8 cellular contexts compared by ENCODE assay signal in the genomic region with DNA sequence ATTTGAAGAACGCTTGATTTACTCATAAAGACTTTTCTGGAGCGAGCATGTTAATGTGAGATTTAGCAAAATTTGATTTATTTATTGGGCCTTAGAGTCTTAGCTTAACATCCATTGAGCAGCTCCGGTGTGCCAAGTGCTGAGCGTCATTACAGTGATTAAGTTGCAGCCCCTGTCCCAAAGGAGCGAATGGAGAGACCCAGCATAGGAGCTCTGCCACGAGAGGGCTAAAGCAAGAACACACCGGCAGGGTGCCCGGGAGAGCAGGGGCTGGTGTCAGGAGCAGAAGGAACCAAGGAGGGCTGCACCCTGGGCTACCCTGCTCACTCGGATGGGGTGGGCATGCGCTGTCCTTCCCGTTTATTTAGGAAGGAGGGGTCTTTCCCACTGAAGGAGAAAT. TPM values are rescaled to one million over a fixed set of nuclear protein-coding genes. Genes with fewer than 3 reads are reported as not detected.
DNase-seq lines count a peak whose midpoint lies in the region; ATAC-seq, FAIRE-seq and TF ChIP-seq lines count a peak whose summit lies in the region.

No MANE protein-coding gene starts in this region.

- WGBS in stomach, 5 donors = 68 to 76% (median 72%) methylated on average over 11 of the region's 11 CpGs

- H3K9me1 ChIP-seq in keratinocyte (ENCODE audit: control insufficient read depth, extremely low read depth, insufficient read depth, low read length) = peaks cover 2% of the 10 kb centered on the region

- ATAC-seq in activated CD8-positive, alpha-beta memory T cell treated with anti-CD3 and anti-CD28 coated beads, Interleukin-2, amount 10 ng/mL, durations not matched to agents 7 days and 5 days = no peak
- no peak for ATAC-seq in activated CD8-positive, alpha-beta T cell treated with anti-CD3 and anti-CD28 coated beads for 36 hours

- no peak for DNase-seq in activated CD8-positive, alpha-beta memory T cell treated with anti-CD3 and anti-CD28 coated beads, Interleukin-2, amount 10 ng/mL, durations not matched to agents 7 days and 5 days
- no peak for DNase-seq in activated CD8-positive, alpha-beta memory T cell treated with anti-CD3 and anti-CD28 coated beads, Interleukin-2, amount 50 U/mL, for 48 hours
- no peak for DNase-seq in activated CD8-positive, alpha-beta T cell treated with anti-CD3 and anti-CD28 coated beads for 36 hours
- DNase-seq in keratinocyte (ENCODE audit: low read depth, low spot score) (no peak), stomach (no peak), NCI-H2107 (lab: John Stamatoyannopoulos, UW) (no peak), hepatic stellate cell (ENCODE audit: low spot score) (no peak), mucosa of gallbladder (ENCODE audit: low spot score) (no peak)

- POLR2A ChIA-PET in activated CD8-positive, alpha-beta T cell treated with anti-CD3 and anti-CD28 coated beads for 36 hours (lab: Charles Lee) = interaction anchor here (1.0 to 10.3 kb wide), 6 partner anchors 8 to 105 kb away, joined by 3 to 225 read pairs (median 7); no protein-coding TSS in a partner anchor

- peak overlapping the region; percentile 89 for H3K27ac Mint-ChIP-seq in activated CD8-positive, alpha-beta memory T cell treated with anti-CD3 and anti-CD28 coated beads, Interleukin-2, amount 10 ng/mL, durations not matched to agents 7 days and 5 days
- H3K27ac Mint-ChIP-seq in activated CD8-positive, alpha-beta T cell treated with anti-CD3 and anti-CD28 coated beads for 36 hours = peak overlapping the region; percentile 96

- no peak for TF ChIP-seq POLR2A in stomach (IDR thresholded peaks at IDR 0.05)

- peaks cover 36% of the 10 kb centered on the region for H3K4me1 ChIP-seq in keratinocyte (ENCODE audit: control insufficient read depth, extremely low read depth, insufficient read depth, low read length)
- H3K4me1 ChIP-seq in stomach = peaks cover 17 to 75% (median 51%) of the 10 kb centered on the region in 4 donors

- FAIRE-seq in keratinocyte (lab: Jason Lieb, UNC) = no peak

- H3K4me3 ChIP-seq in keratinocyte (ENCODE audit: control insufficient read depth in 2 of 3, extremely low read depth in 1 of 3, insufficient read depth in 2 of 3, low read depth in 1 of 3, low read length in 3 of 3) (no peak overlapping the region), stomach (peak overlapping the region in 2 of 4 donors; percentile 10 to 14)

- H3K36me3 Mint-ChIP-seq in activated CD8-positive, alpha-beta memory T cell treated with anti-CD3 and anti-CD28 coated beads, Interleukin-2, amount 10 ng/mL, durations not matched to agents 7 days and 5 days = peaks cover 36% of the 10 kb centered on the region
- H3K36me3 Mint-ChIP-seq in activated CD8-positive, alpha-beta T cell treated with anti-CD3 and anti-CD28 coated beads for 36 hours (ENCODE audit: low read depth) = peaks cover 46% of the 10 kb centered on the region

- H2AFZ ChIP-seq in keratinocyte (ENCODE audit: control insufficient read depth, low read length) = no peak overlapping the region

- H3K4me3 Mint-ChIP-seq in activated CD8-positive, alpha-beta memory T cell treated with anti-CD3 and anti-CD28 coated beads, Interleukin-2, amount 10 ng/mL, durations not matched to agents 7 days and 5 days = peak overlapping the region; percentile 87
- H3K4me3 Mint-ChIP-seq in activated CD8-positive, alpha-beta T cell treated with anti-CD3 and anti-CD28 coated beads for 36 hours = peak overlapping the region; percentile 79

- TF ChIP-seq CTCF in activated CD8-positive, alpha-beta T cell treated with anti-CD3 and anti-CD28 coated beads for 36 hours (IDR thresholded peaks at IDR 0.05) = no peak
- TF ChIP-seq CTCF in keratinocyte (optimal IDR thresholded peaks at IDR 0.05 in 1 of 3, IDR thresholded peaks at IDR 0.05 in 1 of 3, conservative IDR thresholded peaks at IDR 0.05 in 1 of 3; ENCODE audit: extremely low read depth in 1 of 3, insufficient read depth in 2 of 3, low read length in 3 of 3) (no peak), stomach (IDR thresholded peaks at IDR 0.05) (no peak)

- dilution Hi-C loops in keratinocyte (cut with MboI; ENCODE audit: extremely low pct_ligation_motif_present, low sequenced_read_pairs) = no loop called here

- no peaks in the 10 kb centered on the region for H3K9me3 ChIP-seq in keratinocyte (ENCODE audit: control insufficient read depth, low read depth, low read length)
- H3K9me3 ChIP-seq in stomach = no peaks in the 10 kb centered on the region

- TF ChIP-seq EP300 in stomach (IDR thresholded peaks at IDR 0.05) = no peak

- H3K27me3 ChIP-seq in keratinocyte (ENCODE audit: control insufficient read depth, extremely low read depth, insufficient read depth, low read length) (no peaks in the 10 kb centered on the region), stomach (no peaks in the 10 kb centered on the region)

- H3K9me3 Mint-ChIP-seq in activated CD8-positive, alpha-beta memory T cell treated with anti-CD3 and anti-CD28 coated beads, Interleukin-2, amount 10 ng/mL, durations not matched to agents 7 days and 5 days (ENCODE audit: low read depth) = no peaks in the 10 kb centered on the region
- no peaks in the 10 kb centered on the region for H3K9me3 Mint-ChIP-seq in activated CD8-positive, alpha-beta T cell treated with anti-CD3 and anti-CD28 coated beads for 36 hours

- H3K79me2 ChIP-seq in keratinocyte (ENCODE audit: control insufficient read depth, insufficient read depth, low read length) = peaks cover 64% of the 10 kb centered on the region

- H3K27ac ChIP-seq in keratinocyte (ENCODE audit: control insufficient read depth, insufficient read depth, low read length) (no peak overlapping the region), stomach (peak overlapping the region; percentile 5 to 99 (median 97))

- CTCF ChIA-PET in activated CD8-positive, alpha-beta memory T cell treated with anti-CD3 and anti-CD28 coated beads, Interleukin-2, amount 10 ng/mL, durations not matched to agents 7 days and 5 days (lab: Charles Lee) = interaction anchor here (2.2 to 9.6 kb wide), 2 partner anchors 13 to 105 kb away, joined by 7 to 76 read pairs; no protein-coding TSS in a partner anchor
- CTCF ChIA-PET in activated CD8-positive, alpha-beta T cell treated with anti-CD3 and anti-CD28 coated beads for 36 hours (lab: Charles Lee) = interaction anchor here (1.4 to 5.3 kb wide), 6 partner anchors 12 to 105 kb away, joined by 4 to 37 read pairs (median 8); no protein-coding TSS in a partner anchor

- no peaks in the 10 kb centered on the region for H4K20me1 ChIP-seq in keratinocyte (ENCODE audit: control insufficient read depth, extremely low read depth, insufficient read depth, low read length)

- intact Hi-C loops in activated CD8-positive, alpha-beta T cell treated with anti-CD3 and anti-CD28 coated beads for 36 hours (cut with micrococcal nuclease) = loop anchor here (5.0 kb wide), 1 partner anchor 45 kb away; no protein-coding TSS in a partner anchor
- intact Hi-C loops in stomach (cut with DNase I; ENCODE audit: low total_unique reads) = no loop called here

- peak overlapping the region; percentile 99 for H3K4me2 ChIP-seq in keratinocyte (ENCODE audit: control insufficient read depth, extremely low read depth, insufficient read depth, low read depth, low read length)

- H3K9ac ChIP-seq in keratinocyte (ENCODE audit: control insufficient read depth, extremely low read depth, insufficient read depth, low read length) = no peak overlapping the region

- no peaks in the 10 kb centered on the region for H3K27me3 Mint-ChIP-seq in activated CD8-positive, alpha-beta memory T cell treated with anti-CD3 and anti-CD28 coated beads, Interleukin-2, amount 10 ng/mL, durations not matched to agents 7 days and 5 days
- H3K27me3 Mint-ChIP-seq in activated CD8-positive, alpha-beta T cell treated with anti-CD3 and anti-CD28 coated beads for 36 hours = no peaks in the 10 kb centered on the region

- peaks cover 4 to 8% of the 10 kb centered on the region in 2 experiments for H3K36me3 ChIP-seq in keratinocyte (ENCODE audit: control insufficient read depth in 2 of 2, extremely low read depth in 1 of 2, insufficient read depth in 2 of 2, low read length in 2 of 2)
- H3K36me3 ChIP-seq in stomach = peaks cover 0 to 5% (median 0%) of the 10 kb centered on the region in 4 donors

- H3K4me1 Mint-ChIP-seq in activated CD8-positive, alpha-beta memory T cell treated with anti-CD3 and anti-CD28 coated beads, Interleukin-2, amount 10 ng/mL, durations not matched to agents 7 days and 5 days = peaks cover 59% of the 10 kb centered on the region
- H3K4me1 Mint-ChIP-seq in activated CD8-positive, alpha-beta T cell treated with anti-CD3 and anti-CD28 coated beads for 36 hours (ENCODE audit: low read depth) = peaks cover 55% of the 10 kb centered on the region

RNA-seq across cellular contexts. Expression of a gene that starts 50.6 kb away (rescaled TPM):
- total RNA-seq in activated CD8-positive, alpha-beta memory T cell treated with anti-CD3 and anti-CD28 coated beads, Interleukin-2, amount 10 ng/mL, durations not matched to agents 7 days and 5 days = 100 to 1,000 TPM; 213 to 234 TPM
- 100 to 1,000 TPM; 238 to 242 TPM for total RNA-seq in activated CD8-positive, alpha-beta T cell treated with anti-CD3 and anti-CD28 coated beads for 36 hours
- polyA plus RNA-seq in keratinocyte (63.0 to 105 TPM (median 67.0 TPM) in 3 replicates), stomach (10 to 100 TPM; 56.6 to 85.2 (median 80.4) TPM)
- 28.9 TPM for polyA plus RNA-seq in keratinocyte (2011; ENCODE audit: low read depth)
- polyA plus RNA-seq in keratinocyte (2011; cell fraction: cytosol; rRNA removed) = 65.8 and 119 TPM in 2 replicates
- polyA plus RNA-seq in keratinocyte (2011; cell fraction: nucleus; rRNA removed) = 43.6 and 53.4 TPM in 2 replicates
- 50.5 and 65.1 TPM in 2 replicates for polyA plus RNA-seq in keratinocyte (2012; ENCODE audit: low replicate concordance)
- polyA minus RNA-seq in keratinocyte = 25.3 to 133 TPM (median 86.3 TPM) in 3 replicates
- 84.0 TPM for polyA minus RNA-seq in keratinocyte (2011; cell fraction: cytosol; rRNA and poly(A)+ RNA removed)
- polyA minus RNA-seq in keratinocyte (2011; cell fraction: nucleus; rRNA and poly(A)+ RNA removed) = 30.6 and 57.9 TPM in 2 replicates
- total RNA-seq in stomach (100 to 1,000 TPM in 2 of 5 donors, 10 to 100 TPM in 3; 19.7 to 175 (median 98.0) TPM), mucosa of gallbladder (134 TPM)
